In genomic region chr11:104946907-104947306, GRCh38 we compare ENCODE assay signal across 9 cellular contexts. TPM values are rescaled to one million over a fixed set of nuclear protein-coding genes. Genes with fewer than 3 reads are reported as not detected.
DNase-seq lines count a peak whose midpoint lies in the region; ATAC-seq, FAIRE-seq and TF ChIP-seq lines count a peak whose summit lies in the region.
"Had no signal": no experiment of that assay in that cellular context is flagged by ENCODE, and none has a peak within 500 bp of the region (broad histone marks: within the 10 kb centered on the region; RNA-seq: fewer than 3 reads in every experiment).

No MANE protein-coding gene starts in this region.

- TF ChIP-seq POLR2A in GM12892 (IDR thresholded peaks at IDR 0.05; ENCODE audit: low read depth, low read length) (no peak), NB4 (IDR thresholded peaks at IDR 0.05; ENCODE audit: extremely low read depth, insufficient read length) (no peak), stomach (IDR thresholded peaks at IDR 0.05) (no peak)

- TF ChIP-seq CTCF in NB4 (IDR thresholded peaks at IDR 0.05; ENCODE audit: low read depth, low read length) (peak; percentile 19), kidney (IDR thresholded peaks at IDR 0.05; ENCODE audit: borderline replicate concordance, extremely low read depth, insufficient read depth) (peak; percentile 53), stomach (IDR thresholded peaks at IDR 0.05) (peak in 3 of 7 experiments; percentile 41 to 43 (median 43))

- peaks cover 42 to 91% (median 53%) of the 10 kb centered on the region in 3 donors for H3K36me3 Mint-ChIP-seq in CD8-positive, alpha-beta memory T cell
- peaks cover 76% of the 10 kb centered on the region for H3K36me3 Mint-ChIP-seq in activated naive CD8-positive, alpha-beta T cell treated with anti-CD3 and anti-CD28 coated beads, Interleukin-2, amount 50 U/mL, for 24 hours (ENCODE audit: low read depth)
- H3K36me3 Mint-ChIP-seq: brain had no signal

- H3K36me3 ChIP-seq in CD8-positive, alpha-beta memory T cell (ENCODE audit: insufficient read depth, low read length): peaks cover 34% of the 10 kb centered on the region
- H3K36me3 ChIP-seq in kidney (ENCODE audit: control insufficient read depth in 1 of 2, insufficient read depth in 2 of 2, low read length in 2 of 2) (peaks cover 18 to 29% of the 10 kb centered on the region in 2 donors), stomach (peaks cover 30 to 98% (median 87%) of the 10 kb centered on the region in 4 donors)

- peak; percentile 83 for ATAC-seq in HG02763 (IDR thresholded peaks at IDR 0.05; ENCODE audit: unreplicated experiment)
- ATAC-seq in activated naive CD8-positive, alpha-beta T cell treated with anti-CD3 and anti-CD28 coated beads, Interleukin-2, amount 50 U/mL, for 24 hours: peak; percentile 65

- POLR2A ChIA-PET in CD8-positive, alpha-beta memory T cell (lab: Charles Lee): no interaction called here

- H3K4me3 ChIP-seq in CD8-positive, alpha-beta memory T cell (ENCODE audit: low read length): no peak overlapping the region
- H3K4me3 ChIP-seq in NB4 (ENCODE audit: low read depth, low read length): no peak overlapping the region
- H3K4me3 ChIP-seq in kidney (ENCODE audit: low read length in 2 of 2): no peak overlapping the region
- no peak overlapping the region for H3K4me3 ChIP-seq in stomach

- H3K9me3 Mint-ChIP-seq in CD8-positive, alpha-beta memory T cell: no peaks in the 10 kb centered on the region
- peaks cover 7% of the 10 kb centered on the region for H3K9me3 Mint-ChIP-seq in activated naive CD8-positive, alpha-beta T cell treated with anti-CD3 and anti-CD28 coated beads, Interleukin-2, amount 50 U/mL, for 24 hours
- H3K9me3 Mint-ChIP-seq: brain had no signal

- no peaks in the 10 kb centered on the region for H3K27me3 ChIP-seq in CD8-positive, alpha-beta memory T cell (ENCODE audit: insufficient read depth, low read length, poor library complexity, severe bottlenecking)
- no peaks in the 10 kb centered on the region for H3K27me3 ChIP-seq in stomach

- H3K4me1 Mint-ChIP-seq in CD8-positive, alpha-beta memory T cell: peaks cover 24 to 43% (median 33%) of the 10 kb centered on the region in 3 donors
- H3K4me1 Mint-ChIP-seq in activated naive CD8-positive, alpha-beta T cell treated with anti-CD3 and anti-CD28 coated beads, Interleukin-2, amount 50 U/mL, for 24 hours: peaks cover 7% of the 10 kb centered on the region
- H3K4me1 Mint-ChIP-seq: brain had no signal

- peak overlapping the region in 3 of 8 donors; percentile 72 to 81 (median 78) for H3K27ac Mint-ChIP-seq in CD8-positive, alpha-beta memory T cell
- H3K27ac Mint-ChIP-seq in activated naive CD8-positive, alpha-beta T cell treated with anti-CD3 and anti-CD28 coated beads, Interleukin-2, amount 50 U/mL, for 24 hours: no peak overlapping the region
- H3K27ac Mint-ChIP-seq: brain had no signal

- no peaks in the 10 kb centered on the region for H3K9me3 ChIP-seq in CD8-positive, alpha-beta memory T cell (ENCODE audit: low read length)
- H3K9me3 ChIP-seq in kidney (ENCODE audit: control insufficient read depth in 1 of 2, low read length in 2 of 2): no peaks in the 10 kb centered on the region
- no peaks in the 10 kb centered on the region for H3K9me3 ChIP-seq in stomach

- intact Hi-C loops in kidney (cut with DNase I): no loop called here
- intact Hi-C loops in stomach (cut with DNase I; ENCODE audit: low total_unique reads): no loop called here

- no peak overlapping the region for H3K9ac ChIP-seq in kidney (ENCODE audit: low read length in 2 of 2)

- CTCF ChIA-PET in CD8-positive, alpha-beta memory T cell (lab: Charles Lee): interaction anchor here (0.8 to 1.4 kb wide), 5 partner anchors 11 to 333 kb away, joined by 3 to 6 read pairs (median 3); no protein-coding TSS in a partner anchor

- H3K4me1 ChIP-seq in CD8-positive, alpha-beta memory T cell (ENCODE audit: insufficient read depth, low read length): no peaks in the 10 kb centered on the region
- H3K4me1 ChIP-seq in kidney (ENCODE audit: control insufficient read depth in 1 of 2, insufficient read depth in 1 of 2, low read depth in 1 of 2, low read length in 2 of 2): no peaks in the 10 kb centered on the region
- no peaks in the 10 kb centered on the region for H3K4me1 ChIP-seq in stomach

- H3K27ac ChIP-seq in CD8-positive, alpha-beta memory T cell (ENCODE audit: low read depth, low read length): no peak overlapping the region
- H3K27ac ChIP-seq in kidney (ENCODE audit: low read depth in 2 of 2, low read length in 2 of 2): no peak overlapping the region
- H3K27ac ChIP-seq in stomach: no peak overlapping the region

- peak in 3 of 5 donors; percentile 34 to 45 (median 37) for DNase-seq in CD8-positive, alpha-beta memory T cell
- DNase-seq in GM12892 (ENCODE audit: insufficient read length) (no peak), NB4 (ENCODE audit: low read depth) (peak; percentile 68), kidney (no peak), NCI-H1930 (lab: John Stamatoyannopoulos, UW) (no peak), stomach (no peak)
- DNase-seq in activated naive CD8-positive, alpha-beta T cell treated with anti-CD3 and anti-CD28 coated beads, Interleukin-2, amount 50 U/mL, for 24 hours: no peak

- no peak overlapping the region for H3K4me3 Mint-ChIP-seq in CD8-positive, alpha-beta memory T cell
- no peak overlapping the region for H3K4me3 Mint-ChIP-seq in activated naive CD8-positive, alpha-beta T cell treated with anti-CD3 and anti-CD28 coated beads, Interleukin-2, amount 50 U/mL, for 24 hours
- H3K4me3 Mint-ChIP-seq: brain had no signal

- FAIRE-seq in GM12892 (lab: Jason Lieb, UNC) (peak; percentile 92), kidney (lab: Jason Lieb, UNC) (peak; percentile 93)

- WGBS in stomach, 5 donors: 10 to 27% (median 15%) methylated on average over 2 of the region's 2 CpGs

- H3K27me3 Mint-ChIP-seq in CD8-positive, alpha-beta memory T cell: no peaks in the 10 kb centered on the region
- H3K27me3 Mint-ChIP-seq in activated naive CD8-positive, alpha-beta T cell treated with anti-CD3 and anti-CD28 coated beads, Interleukin-2, amount 50 U/mL, for 24 hours: no peaks in the 10 kb centered on the region

- TF ChIP-seq EP300 in stomach (IDR thresholded peaks at IDR 0.05): no peak

RNA-seq across cellular contexts. Expression of gene CASP4, which starts 21.5 kb away (rescaled TPM):
- 10 to 100 TPM; 41.9 to 48.8 TPM for total RNA-seq in CD8-positive, alpha-beta memory T cell
- 125 TPM for polyA plus RNA-seq in CD8-positive, alpha-beta memory T cell
- 67.9 TPM for polyA plus RNA-seq in GM12892 (2012; ENCODE audit: missing spikeins)
- total RNA-seq in kidney (60.3 TPM), stomach (100 to 1,000 TPM in 2 of 5 donors, 10 to 100 TPM in 2, 1 to 10 TPM in 1; 8.1 to 163 (median 71.2) TPM)
- polyA plus RNA-seq in kidney (ENCODE audit: insufficient read depth, low read depth, low replicate concordance) (40.6 TPM), stomach (10 to 100 TPM; 59.3 to 96.1 (median 65.3) TPM)

RNA-seq across cellular contexts. Expression of gene CASP12, which starts 48.6 kb away (rescaled TPM):
- not detected for total RNA-seq in CD8-positive, alpha-beta memory T cell
- not detected for polyA plus RNA-seq in CD8-positive, alpha-beta memory T cell
- polyA plus RNA-seq in GM12892 (2012; ENCODE audit: missing spikeins): not detected
- total RNA-seq in kidney: 0.91 TPM
- polyA plus RNA-seq in kidney (ENCODE audit: insufficient read depth, low read depth, low replicate concordance): 0.45 TPM
- 1 to 10 TPM in 3 of 5 donors, not detected in 2; 2.2 to 8.5 (median 5.3) TPM for total RNA-seq in stomach
- under 1 TPM in 2 of 3 donors, not detected in 1; 0.23 to 0.50 TPM for polyA plus RNA-seq in stomach

Comparison
In these comparisons a context has a peak if more than half of its experiments do, and no peak if none do; other contexts are left out.
1. DNase-seq: peak in CD8-positive, alpha-beta memory T cell (3 of 5) and NB4 (single experiment); none in GM12892 (single experiment), activated naive CD8-positive, alpha-beta T cell treated with anti-CD3 and anti-CD28 coated beads, Interleukin-2, amount 50 U/mL, for 24 hours (single experiment), kidney (single experiment), NCI-H1930 (0 of 2) and stomach (single experiment).